ENCODE assay signal across 8 cellular contexts in genomic region chr6:73514746-73515110, GRCh38. TPM values are rescaled to one million over a fixed set of nuclear protein-coding genes. Genes with fewer than 3 reads are reported as not detected.
DNase-seq lines count a peak whose midpoint lies in the region; ATAC-seq, FAIRE-seq and TF ChIP-seq lines count a peak whose summit lies in the region.

No MANE protein-coding gene starts in this region.

- H3K79me2 ChIP-seq in HepG2 (ENCODE audit: insufficient read depth, low read length) = peaks cover 14% of the 10 kb centered on the region

- no peak overlapping the region for H2AFZ ChIP-seq in HepG2 (ENCODE audit: low read length)

- no peak overlapping the region for H3K4me3 Mint-ChIP-seq in CD8-positive, alpha-beta memory T cell
- H3K4me3 Mint-ChIP-seq in activated CD4-positive, alpha-beta memory T cell treated with anti-CD3 and anti-CD28 coated beads for 36 hours = peak overlapping the region; percentile 98

- no peaks in the 10 kb centered on the region for H3K9me3 ChIP-seq in CD8-positive, alpha-beta memory T cell (ENCODE audit: low read length)
- H3K9me3 ChIP-seq in HEK293 (ENCODE audit: control insufficient read depth, insufficient read depth, low read depth, low read length) (no peaks in the 10 kb centered on the region), HepG2 (ENCODE audit: low read length) (no peaks in the 10 kb centered on the region)

- 45% methylated on average over 3 of the region's 3 CpGs for WGBS in HepG2 (ENCODE audit: low lambda C conversion rate)

- H3K27me3 Mint-ChIP-seq in CD8-positive, alpha-beta memory T cell = no peaks in the 10 kb centered on the region
- H3K27me3 Mint-ChIP-seq in activated CD4-positive, alpha-beta memory T cell treated with anti-CD3 and anti-CD28 coated beads for 36 hours = peaks cover 7% of the 10 kb centered on the region

- peaks cover 31% of the 10 kb centered on the region for H3K4me1 ChIP-seq in CD8-positive, alpha-beta memory T cell (ENCODE audit: insufficient read depth, low read length)
- no peaks in the 10 kb centered on the region for H3K4me1 ChIP-seq in HEK293 (ENCODE audit: control insufficient read depth, insufficient read depth, low read length)
- peaks cover 26% of the 10 kb centered on the region for H3K4me1 ChIP-seq in HepG2 (ENCODE audit: insufficient read depth, low read length)

- BruUV-seq in HepG2 (replicated peaks; lab: Mats Ljungman, UMichigan) = no TSS peak

- H3K9me3 Mint-ChIP-seq in CD8-positive, alpha-beta memory T cell = no peaks in the 10 kb centered on the region
- H3K9me3 Mint-ChIP-seq in activated CD4-positive, alpha-beta memory T cell treated with anti-CD3 and anti-CD28 coated beads for 36 hours = no peaks in the 10 kb centered on the region

- DNase-seq in CD8-positive, alpha-beta memory T cell = peak in 1 of 5 donors; percentile 5
- no peak for DNase-seq in activated CD4-positive, alpha-beta memory T cell treated with anti-CD3 and anti-CD28 coated beads for 36 hours
- DNase-seq in HepG2 (ENCODE audit: low spot score) (no peak), dermis blood vessel endothelial cell (no peak), GOT3 (lab: John Stamatoyannopoulos, UW) (no peak)

- H4K20me1 ChIP-seq in HepG2 (ENCODE audit: insufficient read depth, low read length) = peaks cover 49% of the 10 kb centered on the region

- CTCF ChIA-PET in CD8-positive, alpha-beta memory T cell (lab: Charles Lee) = interaction anchor here (0.9 to 7.5 kb wide), 12 partner anchors 14 to 138 kb away, joined by 3 to 141 read pairs (median 5); partner anchors contain the start of genes CGAS and SLC17A5
- CTCF ChIA-PET in HEK293 (lab: Yijun Ruan, JAX) = interaction anchor here (1.3 to 6.9 kb wide), 5 partner anchors 11 to 138 kb away, joined by 3 to 98 read pairs (median 8); partner anchors contain the start of gene SLC17A5
- CTCF ChIA-PET in activated CD4-positive, alpha-beta memory T cell treated with anti-CD3 and anti-CD28 coated beads for 36 hours (lab: Charles Lee) = interaction anchor here (1.5 to 2.5 kb wide), 5 partner anchors 9 to 138 kb away, joined by 3 to 16 read pairs (median 4); partner anchors contain the start of genes MTO1 and SLC17A5
- CTCF ChIA-PET in HepG2 (lab: Yijun Ruan, JAX; ENCODE audit: low intra/inter-chr PET ratio, low total read pairs) = no interaction called here

- peaks cover 46% of the 10 kb centered on the region for H3K36me3 ChIP-seq in CD8-positive, alpha-beta memory T cell (ENCODE audit: insufficient read depth, low read length)
- H3K36me3 ChIP-seq in HEK293 (ENCODE audit: control insufficient read depth in 2 of 2, insufficient read depth in 1 of 2, low read length in 2 of 2) (peaks cover 14 to 57% of the 10 kb centered on the region in 2 experiments; a peak in 2 of 3 replicates), HepG2 (replicated peaks in 1 of 2; ENCODE audit: control insufficient read depth in 1 of 2, insufficient read depth in 2 of 2, low read length in 2 of 2) (peaks cover 6 to 26% of the 10 kb centered on the region in 2 experiments)

- H3K4me2 ChIP-seq in HepG2 (ENCODE audit: low read depth, low read length) = no peak overlapping the region

- peak overlapping the region in 6 of 8 donors; percentile 47 to 99 (median 86) for H3K27ac Mint-ChIP-seq in CD8-positive, alpha-beta memory T cell
- peak overlapping the region; percentile 87 for H3K27ac Mint-ChIP-seq in activated CD4-positive, alpha-beta memory T cell treated with anti-CD3 and anti-CD28 coated beads for 36 hours

- no peak overlapping the region for H3K27ac ChIP-seq in CD8-positive, alpha-beta memory T cell (ENCODE audit: low read depth, low read length)
- H3K27ac ChIP-seq in HEK293 (ENCODE audit: extremely low read depth, low read depth, low read length) (no peak overlapping the region), HepG2 (ENCODE audit: extremely low read length, insufficient read depth, low read length) (peak overlapping the region; percentile 14)

- TF ChIP-seq POLR2A in HepG2 (IDR thresholded peaks at IDR 0.05; ENCODE audit: insufficient read depth in 1 of 2, low read depth in 2 of 2, low read length in 2 of 2) = peak in 1 of 2 experiments; percentile 5; a peak in 3 of 4 replicates

- in situ Hi-C loops in HepG2 (cut with HindIII; ENCODE audit: extremely low pct_ligation_motif_present, low pct_unique_long_range_greater_than_20kb) = no loop called here

- peaks cover 48 to 57% (median 56%) of the 10 kb centered on the region in 3 donors for H3K4me1 Mint-ChIP-seq in CD8-positive, alpha-beta memory T cell
- peaks cover 42% of the 10 kb centered on the region for H3K4me1 Mint-ChIP-seq in activated CD4-positive, alpha-beta memory T cell treated with anti-CD3 and anti-CD28 coated beads for 36 hours (ENCODE audit: low read depth)

- TF ChIP-seq RAD21 in HepG2 (CRISPR knock-in tag; IDR thresholded peaks at IDR 0.05) = no peak

- intact Hi-C loops in activated CD4-positive, alpha-beta memory T cell treated with anti-CD3 and anti-CD28 coated beads for 36 hours (cut with micrococcal nuclease) = loop anchor here (1.0 kb wide), 3 partner anchors 71 to 140 kb away; no protein-coding TSS in a partner anchor
- intact Hi-C loops in HepG2 (cut with micrococcal nuclease; ENCODE audit: unreplicated experiment) = loop anchor here (1.0 to 2.0 kb wide), 2 partner anchors 96 to 138 kb away; partner anchors contain the start of gene SLC17A5

- peaks cover 17 to 62% (median 22%) of the 10 kb centered on the region in 3 donors for H3K36me3 Mint-ChIP-seq in CD8-positive, alpha-beta memory T cell
- peaks cover 46% of the 10 kb centered on the region for H3K36me3 Mint-ChIP-seq in activated CD4-positive, alpha-beta memory T cell treated with anti-CD3 and anti-CD28 coated beads for 36 hours

- peak; percentile 0; the same call in 2 of the 3 replicates for ATAC-seq in HepG2
- ATAC-seq in GM18909 (IDR thresholded peaks at IDR 0.05; ENCODE audit: poor library complexity, unreplicated experiment) = no peak
- no peak for ATAC-seq in HG03196 (IDR thresholded peaks at IDR 0.05; ENCODE audit: unreplicated experiment)

- FAIRE-seq in HepG2 (lab: Jason Lieb, UNC) = no peak

- H3K27me3 ChIP-seq in CD8-positive, alpha-beta memory T cell (ENCODE audit: insufficient read depth, low read length, poor library complexity, severe bottlenecking) = no peaks in the 10 kb centered on the region
- H3K27me3 ChIP-seq in HepG2 (ENCODE audit: control insufficient read depth in 1 of 2, insufficient read depth in 2 of 2, low read length in 2 of 2) = no peaks in the 10 kb centered on the region; a peak in 1 of 5 replicates

- no peak overlapping the region for H3K4me3 ChIP-seq in CD8-positive, alpha-beta memory T cell (ENCODE audit: low read length)
- no peak overlapping the region for H3K4me3 ChIP-seq in HEK293 (ENCODE audit: low read depth, low read length)
- no peak overlapping the region for H3K4me3 ChIP-seq in HepG2 (replicated peaks in 1 of 3; ENCODE audit: insufficient read depth in 1 of 3, low read depth in 2 of 3, low read length in 3 of 3)

- POLR2A ChIA-PET in CD8-positive, alpha-beta memory T cell (lab: Charles Lee) = interaction anchor here (1.2 kb wide), 1 partner anchor 65 kb away, joined by 7 read pairs; no protein-coding TSS in a partner anchor
- POLR2A ChIA-PET in HEK293 (lab: Yijun Ruan, JAX) = interaction anchor here (0.7 to 3.8 kb wide), 13 partner anchors 9 to 1883 kb away, joined by 3 to 25 read pairs (median 5); partner anchors contain the start of gene SLC17A5
- POLR2A ChIA-PET in activated CD4-positive, alpha-beta memory T cell treated with anti-CD3 and anti-CD28 coated beads for 36 hours (lab: Charles Lee) = interaction anchor here (0.6 to 6.5 kb wide), 11 partner anchors 8 to 139 kb away, joined by 3 to 50 read pairs (median 16); partner anchors contain the start of genes CGAS, DDX43, EEF1A1 and MTO1
- POLR2A ChIA-PET in HepG2 (lab: Yijun Ruan, JAX) = interaction anchor here (1.1 to 4.3 kb wide), 11 partner anchors 10 to 139 kb away, joined by 3 to 22 read pairs (median 12); partner anchors contain the start of gene SLC17A5

- no peak overlapping the region for H3K9ac ChIP-seq in HepG2 (ENCODE audit: insufficient read depth, low read depth, low read length)

- TF ChIP-seq EP300 in HepG2 (IDR thresholded peaks at IDR 0.05; ENCODE audit: low read depth in 2 of 2, low read length in 2 of 2) = no peak
- no peak for TF ChIP-seq EP300 in HepG2 (CRISPR knock-in tag; IDR thresholded peaks at IDR 0.05; ENCODE audit: borderline replicate concordance)

- TF ChIP-seq CTCF in HEK293 (tag by site-specific recombination; IDR thresholded peaks at IDR 0.05) = no peak
- TF ChIP-seq CTCF in HepG2 (CRISPR knock-in tag; IDR thresholded peaks at IDR 0.05) = no peak

RNA-seq across cellular contexts. Expression of gene EEF1A1, which starts 6.1 kb away (rescaled TPM):
- total RNA-seq in CD8-positive, alpha-beta memory T cell = 1,000 to 10,000 TPM; 8,526 to 8,727 TPM
- polyA plus RNA-seq in CD8-positive, alpha-beta memory T cell = 10,611 TPM
- total RNA-seq in activated CD4-positive, alpha-beta memory T cell treated with anti-CD3 and anti-CD28 coated beads for 36 hours = over 10,000 TPM; 16,691 to 17,144 TPM
- total RNA-seq in HepG2 (2016; rRNA removed; fragmentation: Illumina TruSeq; extraction: Trizol) = 13,726 and 19,145 TPM in 2 replicates
- total RNA-seq in HepG2 (2016; cell fraction: cytosol; rRNA removed; fragmentation: Illumina TruSeq; extraction: Trizol; ENCODE audit: low read depth) = 8,339 and 10,487 TPM in 2 replicates
- total RNA-seq in HepG2 (2016; cell fraction: insoluble cytoplasmic fraction; rRNA removed; fragmentation: Illumina TruSeq; extraction: Trizol) = 13,733 and 18,946 TPM in 2 replicates
- total RNA-seq in HepG2 (2016; cell fraction: membrane; rRNA removed; fragmentation: Illumina TruSeq; extraction: Trizol) = 28,006 and 33,792 TPM in 2 replicates
- total RNA-seq in HepG2 (2016; cell fraction: nucleus; rRNA removed; fragmentation: Illumina TruSeq; extraction: Trizol) = 5,621 and 5,952 TPM in 2 replicates
- polyA plus RNA-seq in HepG2 (2011; rRNA removed) = 14,480 and 17,172 TPM in 2 replicates
- 15,977 and 19,367 TPM in 2 replicates for polyA plus RNA-seq in HepG2 (2011; cell fraction: cytosol; rRNA removed)
- polyA plus RNA-seq in HepG2 (2011; cell fraction: nucleus; rRNA removed) = 3,845 and 5,107 TPM in 2 replicates
- 17,181 and 19,057 TPM in 2 replicates for polyA plus RNA-seq in HepG2 (2012)
- polyA plus RNA-seq in HepG2 (2016; cell fraction: cytosol; fragmentation: Illumina TruSeq; extraction: Trizol; ENCODE audit: low read depth) = 12,881 and 14,827 TPM in 2 replicates
- polyA plus RNA-seq in HepG2 (2016; cell fraction: insoluble cytoplasmic fraction; fragmentation: Illumina TruSeq; extraction: Trizol; ENCODE audit: low read depth) = 16,271 and 16,577 TPM in 2 replicates
- 23,858 and 27,229 TPM in 2 replicates for polyA plus RNA-seq in HepG2 (2016; cell fraction: membrane; fragmentation: Illumina TruSeq; extraction: Trizol; ENCODE audit: low read depth)
- polyA plus RNA-seq in HepG2 (2016; cell fraction: nucleus; fragmentation: Illumina TruSeq; extraction: Trizol; ENCODE audit: insufficient read depth, low read depth) = 6,994 and 7,179 TPM in 2 replicates
- 11,031 and 11,693 TPM in 2 replicates for polyA minus RNA-seq in HepG2 (2011; rRNA and poly(A)+ RNA removed; ENCODE audit: low replicate concordance)
- polyA minus RNA-seq in HepG2 (2011; cell fraction: cytosol; rRNA and poly(A)+ RNA removed) = 6,843 and 8,738 TPM in 2 replicates
- 1,924 and 3,380 TPM in 2 replicates for polyA minus RNA-seq in HepG2 (2011; cell fraction: nucleus; rRNA and poly(A)+ RNA removed)
- total RNA-seq in dermis blood vessel endothelial cell = 21,419 and 26,919 TPM in 2 replicates

RNA-seq across cellular contexts. Expression of gene MTO1, which starts 53.2 kb away (rescaled TPM):
- 10 to 100 TPM; 44.2 to 48.1 TPM for total RNA-seq in CD8-positive, alpha-beta memory T cell
- 34.4 TPM for polyA plus RNA-seq in CD8-positive, alpha-beta memory T cell
- total RNA-seq in activated CD4-positive, alpha-beta memory T cell treated with anti-CD3 and anti-CD28 coated beads for 36 hours = 10 to 100 TPM; 40.7 to 47.7 TPM
- total RNA-seq in HepG2 (2016; rRNA removed; fragmentation: Illumina TruSeq; extraction: Trizol) (31.9 and 45.3 TPM in 2 replicates), dermis blood vessel endothelial cell (28.8 and 30.0 TPM in 2 replicates)
- 22.3 and 25.1 TPM in 2 replicates for total RNA-seq in HepG2 (2016; cell fraction: cytosol; rRNA removed; fragmentation: Illumina TruSeq; extraction: Trizol; ENCODE audit: low read depth)
- total RNA-seq in HepG2 (2016; cell fraction: insoluble cytoplasmic fraction; rRNA removed; fragmentation: Illumina TruSeq; extraction: Trizol) = 37.4 and 41.0 TPM in 2 replicates
- total RNA-seq in HepG2 (2016; cell fraction: membrane; rRNA removed; fragmentation: Illumina TruSeq; extraction: Trizol) = 19.9 and 21.1 TPM in 2 replicates
- 42.8 and 50.4 TPM in 2 replicates for total RNA-seq in HepG2 (2016; cell fraction: nucleus; rRNA removed; fragmentation: Illumina TruSeq; extraction: Trizol)
- polyA plus RNA-seq in HepG2 (2011; rRNA removed) = 20.1 and 21.1 TPM in 2 replicates
- 12.7 and 19.8 TPM in 2 replicates for polyA plus RNA-seq in HepG2 (2011; cell fraction: cytosol; rRNA removed)
- 39.9 and 40.2 TPM in 2 replicates for polyA plus RNA-seq in HepG2 (2011; cell fraction: nucleus; rRNA removed)
- 17.3 and 22.7 TPM in 2 replicates for polyA plus RNA-seq in HepG2 (2012)
- 7.2 and 7.4 TPM in 2 replicates for polyA plus RNA-seq in HepG2 (2016; cell fraction: cytosol; fragmentation: Illumina TruSeq; extraction: Trizol; ENCODE audit: low read depth)
- 29.9 and 32.7 TPM in 2 replicates for polyA plus RNA-seq in HepG2 (2016; cell fraction: insoluble cytoplasmic fraction; fragmentation: Illumina TruSeq; extraction: Trizol; ENCODE audit: low read depth)
- polyA plus RNA-seq in HepG2 (2016; cell fraction: membrane; fragmentation: Illumina TruSeq; extraction: Trizol; ENCODE audit: low read depth) = 10.1 and 12.3 TPM in 2 replicates
- 58.4 and 66.5 TPM in 2 replicates for polyA plus RNA-seq in HepG2 (2016; cell fraction: nucleus; fragmentation: Illumina TruSeq; extraction: Trizol; ENCODE audit: insufficient read depth, low read depth)
- 29.0 and 38.5 TPM in 2 replicates for polyA minus RNA-seq in HepG2 (2011; rRNA and poly(A)+ RNA removed; ENCODE audit: low replicate concordance)
- polyA minus RNA-seq in HepG2 (2011; cell fraction: cytosol; rRNA and poly(A)+ RNA removed) = 11.6 and 17.0 TPM in 2 replicates
- 54.2 and 59.1 TPM in 2 replicates for polyA minus RNA-seq in HepG2 (2011; cell fraction: nucleus; rRNA and poly(A)+ RNA removed)
